In the genomic region with DNA sequence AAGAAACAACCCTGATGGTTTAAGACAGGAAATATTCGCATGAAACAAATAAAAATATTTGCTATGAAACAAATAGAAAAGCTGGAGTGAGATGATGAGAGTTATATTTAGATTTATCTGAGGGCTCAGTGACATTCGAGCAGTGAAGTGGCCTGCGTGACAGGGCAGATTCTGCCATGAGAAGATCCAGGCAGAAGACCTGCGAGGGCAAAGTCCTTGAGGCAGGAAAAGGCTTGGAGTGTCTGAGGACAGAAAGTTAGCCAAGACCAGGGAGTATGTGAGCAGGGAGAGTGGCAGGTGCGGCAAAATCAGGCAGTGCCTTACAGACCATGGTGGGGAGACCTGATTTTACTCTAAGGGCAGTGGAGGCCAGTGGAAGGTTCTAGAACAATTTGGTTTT, we compare ENCODE assay signal across 15 cellular contexts.
"Had no signal": no experiment of that assay in that cellular context is flagged by ENCODE, and none has a peak within 500 bp of the region (broad histone marks: within the 10 kb centered on the region; RNA-seq: fewer than 3 reads in every experiment).

No MANE protein-coding gene starts in this region.

- H3K4me3 ChIP-seq: dorsolateral prefrontal cortex, lung, skin epidermis, tibial artery, vagina had no signal

- H3K36me3 Mint-ChIP-seq: activated CD4-positive, alpha-beta memory T cell treated with anti-CD3 and anti-CD28 coated beads for 36 hours; activated naive CD8-positive, alpha-beta T cell treated with anti-CD3 and anti-CD28 coated beads for 36 hours; natural killer cell treated with Interleukin-12 subunit alpha and Interleukin-12 subunit beta and Interleukin-15 and Interleukin-18, amount 100 ng/mL, for 72 hours; stimulated activated effector memory CD8-positive, alpha-beta T cell treated with anti-CD3 and anti-CD28 coated beads, Interleukin-12 subunit alpha, Interleukin-12 subunit beta, amount 100 ng/mL, for 72 hours had no signal

- H3K4me1 Mint-ChIP-seq: stimulated activated effector memory CD8-positive, alpha-beta T cell treated with anti-CD3 and anti-CD28 coated beads, Interleukin-12 subunit alpha, Interleukin-12 subunit beta, amount 100 ng/mL, for 72 hours had no signal

- DNase-seq: activated CD4-positive, alpha-beta memory T cell treated with anti-CD3 and anti-CD28 coated beads for 36 hours; activated gamma-delta T cell treated with Interleukin-2 at 50 U/mL for 16 hours; activated naive CD8-positive, alpha-beta T cell treated with anti-CD3 and anti-CD28 coated beads for 36 hours; activated T-cell treated with anti-CD3 and anti-CD28 coated beads, Interleukin-2, amount 50 U/mL, for 48 hours; brain microvascular endothelial cell; dorsolateral prefrontal cortex; nucleus accumbens; T1000; tibial artery had no signal

- H3K4me3 Mint-ChIP-seq: activated CD4-positive, alpha-beta memory T cell treated with anti-CD3 and anti-CD28 coated beads for 36 hours; activated naive CD8-positive, alpha-beta T cell treated with anti-CD3 and anti-CD28 coated beads for 36 hours; natural killer cell treated with Interleukin-12 subunit alpha and Interleukin-12 subunit beta and Interleukin-15 and Interleukin-18, amount 100 ng/mL, for 72 hours; stimulated activated effector memory CD8-positive, alpha-beta T cell treated with anti-CD3 and anti-CD28 coated beads, Interleukin-12 subunit alpha, Interleukin-12 subunit beta, amount 100 ng/mL, for 72 hours had no signal

- H3K27me3 ChIP-seq: brain microvascular endothelial cell, dorsolateral prefrontal cortex, tibial artery, vagina had no signal

- H3K36me3 ChIP-seq: brain microvascular endothelial cell, vagina had no signal

- H3K27ac ChIP-seq: brain microvascular endothelial cell, dorsolateral prefrontal cortex, skin epidermis, tibial artery, vagina had no signal

- H3K9me3 ChIP-seq: tibial artery, vagina had no signal

- H3K9me3 Mint-ChIP-seq: activated CD4-positive, alpha-beta memory T cell treated with anti-CD3 and anti-CD28 coated beads for 36 hours; activated naive CD8-positive, alpha-beta T cell treated with anti-CD3 and anti-CD28 coated beads for 36 hours; natural killer cell treated with Interleukin-12 subunit alpha and Interleukin-12 subunit beta and Interleukin-15 and Interleukin-18, amount 100 ng/mL, for 72 hours; stimulated activated effector memory CD8-positive, alpha-beta T cell treated with anti-CD3 and anti-CD28 coated beads, Interleukin-12 subunit alpha, Interleukin-12 subunit beta, amount 100 ng/mL, for 72 hours had no signal

- H3K27ac Mint-ChIP-seq: activated CD4-positive, alpha-beta memory T cell treated with anti-CD3 and anti-CD28 coated beads for 36 hours; activated naive CD8-positive, alpha-beta T cell treated with anti-CD3 and anti-CD28 coated beads for 36 hours; natural killer cell treated with Interleukin-12 subunit alpha and Interleukin-12 subunit beta and Interleukin-15 and Interleukin-18, amount 100 ng/mL, for 72 hours; stimulated activated effector memory CD8-positive, alpha-beta T cell treated with anti-CD3 and anti-CD28 coated beads, Interleukin-12 subunit alpha, Interleukin-12 subunit beta, amount 100 ng/mL, for 72 hours had no signal

- ATAC-seq: esophagus mucosa; natural killer cell treated with Interleukin-12 subunit alpha and Interleukin-12 subunit beta and Interleukin-15 and Interleukin-18, amount 100 ng/mL, for 72 hours; stimulated activated effector memory CD8-positive, alpha-beta T cell treated with anti-CD3 and anti-CD28 coated beads, Interleukin-12 subunit alpha, Interleukin-12 subunit beta, amount 100 ng/mL, for 72 hours had no signal
